Comparison of ENCODE assay signal across 1 cellular context in genomic region chr19:15324791-15325519, GRCh38.
TF ChIP-seq lines count a peak whose summit lies in the region.

No MANE protein-coding gene starts in this region.

TF ChIP-seq in GM12878, 131 proteins besides CTCF, POLR2A, EP300 and RAD21:
- peak; percentile 64 for TF ChIP-seq POLR2AphosphoS5 (IDR thresholded peaks at IDR 0.05; ENCODE audit: low read length)
- no peak for TF ChIP-seq KDM1A (IDR thresholded peaks at IDR 0.05; ENCODE audit: borderline replicate concordance)
TF ChIP-seq in GM12878: peak in this region for 1.
